Comparison of ENCODE assay signal across 8 cellular contexts in genomic region chrX:65706041-65706828, GRCh38. TPM values are rescaled to one million over a fixed set of nuclear protein-coding genes. Genes with fewer than 3 reads are reported as not detected.
A peak's percentile ranks its signal among the peaks of the same experiment; 100 is the strongest.
DNase-seq lines count a peak whose midpoint lies in the region; ATAC-seq, FAIRE-seq and TF ChIP-seq lines count a peak whose summit lies in the region.

No MANE protein-coding gene starts in this region.

- H3K9me1 ChIP-seq in keratinocyte (ENCODE audit: control insufficient read depth, extremely low read depth, insufficient read depth, low read length) = no peaks in the 10 kb centered on the region

- H4K20me1 ChIP-seq in keratinocyte (ENCODE audit: control insufficient read depth, extremely low read depth, insufficient read depth, low read length) = peaks cover 12% of the 10 kb centered on the region

- TF ChIP-seq POLR2A in testis (IDR thresholded peaks at IDR 0.05) = no peak

- H3K36me3 Mint-ChIP-seq in activated naive CD8-positive, alpha-beta T cell treated with anti-CD3 and anti-CD28 coated beads, Interleukin-2, amount 50 U/mL, for 24 hours (ENCODE audit: low read depth) = peaks cover 44% of the 10 kb centered on the region

- H3K27ac ChIP-seq in AG04450 (ENCODE audit: low read depth, low read length) (peak overlapping the region; percentile 90), keratinocyte (ENCODE audit: control insufficient read depth, insufficient read depth, low read length) (peak overlapping the region; percentile 64), stomach smooth muscle (ENCODE audit: low read length) (peak overlapping the region; percentile 77), testis (peak overlapping the region in 1 of 2 donors; percentile 24)

- H3K4me3 ChIP-seq in AG04450 (ENCODE audit: low read depth, low read length) (no peak overlapping the region), keratinocyte (ENCODE audit: control insufficient read depth in 2 of 3, extremely low read depth in 1 of 3, insufficient read depth in 2 of 3, low read depth in 1 of 3, low read length in 3 of 3) (no peak overlapping the region), stomach smooth muscle (ENCODE audit: low read length in 2 of 2) (no peak overlapping the region), testis (no peak overlapping the region)

- H3K79me2 ChIP-seq in keratinocyte (ENCODE audit: control insufficient read depth, insufficient read depth, low read length) = peaks cover 67% of the 10 kb centered on the region

- H3K27me3 ChIP-seq in AG04450 (ENCODE audit: control insufficient read depth, insufficient read depth, low read length) (no peaks in the 10 kb centered on the region), keratinocyte (ENCODE audit: control insufficient read depth, extremely low read depth, insufficient read depth, low read length) (no peaks in the 10 kb centered on the region), stomach smooth muscle (ENCODE audit: control insufficient read depth in 1 of 2, insufficient read depth in 2 of 2, low read length in 2 of 2) (peaks cover 0 to 3% of the 10 kb centered on the region in 2 donors), testis (no peaks in the 10 kb centered on the region)

- H3K9me3 Mint-ChIP-seq in activated naive CD8-positive, alpha-beta T cell treated with anti-CD3 and anti-CD28 coated beads, Interleukin-2, amount 50 U/mL, for 24 hours = peaks cover 4% of the 10 kb centered on the region

- H3K4me2 ChIP-seq in keratinocyte (ENCODE audit: control insufficient read depth, extremely low read depth, insufficient read depth, low read depth, low read length) = no peak overlapping the region

- peak overlapping the region; percentile 93 for H3K27ac Mint-ChIP-seq in activated naive CD8-positive, alpha-beta T cell treated with anti-CD3 and anti-CD28 coated beads, Interleukin-2, amount 50 U/mL, for 24 hours

- H3K36me3 ChIP-seq in keratinocyte (ENCODE audit: control insufficient read depth in 2 of 2, extremely low read depth in 1 of 2, insufficient read depth in 2 of 2, low read length in 2 of 2) (no peaks in the 10 kb centered on the region), stomach smooth muscle (ENCODE audit: control insufficient read depth in 2 of 2, insufficient read depth in 2 of 2, low read length in 2 of 2) (peaks cover 0 to 4% of the 10 kb centered on the region in 2 donors), testis (ENCODE audit: low read depth, missing control alignments) (no peaks in the 10 kb centered on the region)

- dilution Hi-C loops in keratinocyte (cut with MboI; ENCODE audit: extremely low pct_ligation_motif_present, low sequenced_read_pairs) = no loop called here

- peak overlapping the region; percentile 56 for H3K4me3 Mint-ChIP-seq in activated naive CD8-positive, alpha-beta T cell treated with anti-CD3 and anti-CD28 coated beads, Interleukin-2, amount 50 U/mL, for 24 hours

- H2AFZ ChIP-seq in keratinocyte (ENCODE audit: control insufficient read depth, low read length) = no peak overlapping the region

- H3K4me1 Mint-ChIP-seq in activated naive CD8-positive, alpha-beta T cell treated with anti-CD3 and anti-CD28 coated beads, Interleukin-2, amount 50 U/mL, for 24 hours = peaks cover 74% of the 10 kb centered on the region

- no peaks in the 10 kb centered on the region for H3K27me3 Mint-ChIP-seq in activated naive CD8-positive, alpha-beta T cell treated with anti-CD3 and anti-CD28 coated beads, Interleukin-2, amount 50 U/mL, for 24 hours

- no peak overlapping the region for H3K9ac ChIP-seq in keratinocyte (ENCODE audit: control insufficient read depth, extremely low read depth, insufficient read depth, low read length)
- H3K9ac ChIP-seq in stomach smooth muscle (ENCODE audit: low read length in 2 of 2) = peak overlapping the region in 1 of 2 donors; percentile 19

- CTCF ChIA-PET in AG04450 (lab: Charles Lee) = interaction anchor here (1.2 kb wide), 1 partner anchor 110 kb away, joined by 3 read pairs; no protein-coding TSS in a partner anchor

- FAIRE-seq in keratinocyte (lab: Jason Lieb, UNC) = peak; percentile 75

- 73 to 100% methylated on average over 1 to 3 of the region's 5 CpGs for WGBS in testis, 2 donors

- intact Hi-C loops in testis (cut with DNase I; ENCODE audit: low total_unique reads) = no loop called here

- no peak for DNase-seq in AG04450 (ENCODE audit: low read depth, low spot score)
- peak; percentile 49 for DNase-seq in NCI-H2029 (lab: John Stamatoyannopoulos, UW)
- peak; percentile 59 for DNase-seq in activated naive CD8-positive, alpha-beta T cell treated with anti-CD3 and anti-CD28 coated beads, Interleukin-2, amount 50 U/mL, for 24 hours
- DNase-seq in keratinocyte (ENCODE audit: low read depth, low spot score) = peak; percentile 62
- no peak for DNase-seq in epidermal melanocyte (ENCODE audit: insufficient read length, low spot score)
- no peak for DNase-seq in testis

- ATAC-seq in GM19467 (IDR thresholded peaks at IDR 0.05; ENCODE audit: unreplicated experiment) = peak; percentile 33
- ATAC-seq in activated naive CD8-positive, alpha-beta T cell treated with anti-CD3 and anti-CD28 coated beads, Interleukin-2, amount 50 U/mL, for 24 hours = peak; percentile 90

- H3K4me1 ChIP-seq in keratinocyte (ENCODE audit: control insufficient read depth, extremely low read depth, insufficient read depth, low read length) (peaks cover 43% of the 10 kb centered on the region), stomach smooth muscle (ENCODE audit: control insufficient read depth, insufficient read depth, low read length) (peaks cover 29% of the 10 kb centered on the region), testis (no peaks in the 10 kb centered on the region)

- POLR2A ChIA-PET in AG04450 (lab: Yijun Ruan, JAX) = interaction anchor here (0.5 to 1.1 kb wide), 2 partner anchors 11 to 17 kb away, joined by 3 to 4 read pairs; no protein-coding TSS in a partner anchor

- TF ChIP-seq CTCF in AG04450 (IDR thresholded peaks at IDR 0.05; ENCODE audit: low read depth, low read length) (no peak), keratinocyte (optimal IDR thresholded peaks at IDR 0.05 in 1 of 3, IDR thresholded peaks at IDR 0.05 in 1 of 3, conservative IDR thresholded peaks at IDR 0.05 in 1 of 3; ENCODE audit: extremely low read depth in 1 of 3, insufficient read depth in 2 of 3, low read length in 3 of 3) (no peak), testis (IDR thresholded peaks at IDR 0.05) (no peak)

- H3K9me3 ChIP-seq in AG04450 (ENCODE audit: control insufficient read depth, insufficient read depth, low read length) (no peaks in the 10 kb centered on the region), keratinocyte (ENCODE audit: control insufficient read depth, low read depth, low read length) (no peaks in the 10 kb centered on the region), stomach smooth muscle (ENCODE audit: control insufficient read depth in 2 of 2, low read length in 2 of 2) (no peaks in the 10 kb centered on the region), testis (no peaks in the 10 kb centered on the region)

RNA-seq across cellular contexts. Expression of gene MSN, which starts 38.8 kb away (rescaled TPM):
- polyA plus RNA-seq in AG04450 (2011; rRNA removed) = 484 and 493 TPM in 2 replicates
- 464 and 491 TPM in 2 replicates for polyA minus RNA-seq in AG04450 (2011; rRNA and poly(A)+ RNA removed)
- polyA plus RNA-seq in keratinocyte = 392 to 551 TPM (median 421 TPM) in 3 replicates
- 105 TPM for polyA plus RNA-seq in keratinocyte (2011; ENCODE audit: low read depth)
- polyA plus RNA-seq in keratinocyte (2011; cell fraction: cytosol; rRNA removed) = 439 and 498 TPM in 2 replicates
- 606 and 623 TPM in 2 replicates for polyA plus RNA-seq in keratinocyte (2011; cell fraction: nucleus; rRNA removed)
- 110 and 441 TPM in 2 replicates for polyA plus RNA-seq in keratinocyte (2012; ENCODE audit: low replicate concordance)
- 493 to 669 TPM (median 578 TPM) in 3 replicates for polyA minus RNA-seq in keratinocyte
- polyA minus RNA-seq in keratinocyte (2011; cell fraction: cytosol; rRNA and poly(A)+ RNA removed) = 319 TPM
- 213 and 374 TPM in 2 replicates for polyA minus RNA-seq in keratinocyte (2011; cell fraction: nucleus; rRNA and poly(A)+ RNA removed)
- total RNA-seq in testis = 10 to 100 TPM; 30.1 to 53.1 TPM
- polyA plus RNA-seq in testis (ENCODE audit: insufficient read depth, low read depth, low replicate concordance) = 82.7 TPM

Comparison
In these comparisons a context has a peak if more than half of its experiments do, and no peak if none do; other contexts are left out.
1. DNase-seq: peak in NCI-H2029 (single experiment), activated naive CD8-positive, alpha-beta T cell treated with anti-CD3 and anti-CD28 coated beads, Interleukin-2, amount 50 U/mL, for 24 hours (single experiment) and keratinocyte (single experiment); none in AG04450 (single experiment), epidermal melanocyte (single experiment) and testis (single experiment).